ENCODE assay signal across 1 cellular context in the genomic region with DNA sequence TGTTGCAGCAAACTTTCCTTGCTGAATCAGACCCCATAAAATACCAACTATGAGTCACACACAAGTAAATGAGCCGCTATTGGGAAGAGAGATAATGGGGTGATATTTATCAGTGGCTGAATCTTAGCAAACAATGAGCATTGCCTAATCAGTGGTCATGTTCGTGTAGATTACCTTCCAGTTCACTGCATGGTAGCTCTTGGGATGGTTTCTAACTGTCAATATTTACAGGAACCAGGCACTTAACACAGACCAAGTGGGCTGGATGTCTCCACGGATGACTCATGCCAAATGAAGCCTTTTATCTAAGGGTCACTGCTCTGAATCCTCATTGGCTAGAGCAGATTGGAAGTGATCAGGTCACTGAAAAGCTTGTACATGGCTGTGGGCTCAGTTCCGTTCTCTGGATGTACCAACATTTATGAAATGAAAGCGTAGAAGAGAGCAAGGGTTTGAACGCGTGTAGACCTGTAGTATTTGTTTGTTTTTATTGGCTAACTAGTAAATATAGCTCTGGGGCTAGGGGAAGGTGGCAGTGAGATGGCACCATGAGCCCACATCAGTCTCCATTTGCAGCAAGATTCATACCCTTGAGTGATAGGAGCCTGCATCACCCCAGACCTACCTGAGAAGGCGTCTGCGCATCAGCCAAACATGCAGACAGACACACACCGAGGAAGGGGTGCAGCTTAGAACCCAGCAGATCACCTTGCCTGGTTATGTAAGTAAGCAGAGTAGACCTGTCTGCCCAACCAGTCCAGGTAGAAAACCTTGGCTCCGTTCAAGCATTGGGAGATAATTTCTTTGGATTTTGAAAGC.
TF ChIP-seq lines count a peak whose summit lies in the region.

No MANE protein-coding gene starts in this region.

TF ChIP-seq in GM12878, 131 proteins besides CTCF, POLR2A, EP300 and RAD21 (continued from another document and continues in another):
- TF ChIP-seq, protein P1, sequence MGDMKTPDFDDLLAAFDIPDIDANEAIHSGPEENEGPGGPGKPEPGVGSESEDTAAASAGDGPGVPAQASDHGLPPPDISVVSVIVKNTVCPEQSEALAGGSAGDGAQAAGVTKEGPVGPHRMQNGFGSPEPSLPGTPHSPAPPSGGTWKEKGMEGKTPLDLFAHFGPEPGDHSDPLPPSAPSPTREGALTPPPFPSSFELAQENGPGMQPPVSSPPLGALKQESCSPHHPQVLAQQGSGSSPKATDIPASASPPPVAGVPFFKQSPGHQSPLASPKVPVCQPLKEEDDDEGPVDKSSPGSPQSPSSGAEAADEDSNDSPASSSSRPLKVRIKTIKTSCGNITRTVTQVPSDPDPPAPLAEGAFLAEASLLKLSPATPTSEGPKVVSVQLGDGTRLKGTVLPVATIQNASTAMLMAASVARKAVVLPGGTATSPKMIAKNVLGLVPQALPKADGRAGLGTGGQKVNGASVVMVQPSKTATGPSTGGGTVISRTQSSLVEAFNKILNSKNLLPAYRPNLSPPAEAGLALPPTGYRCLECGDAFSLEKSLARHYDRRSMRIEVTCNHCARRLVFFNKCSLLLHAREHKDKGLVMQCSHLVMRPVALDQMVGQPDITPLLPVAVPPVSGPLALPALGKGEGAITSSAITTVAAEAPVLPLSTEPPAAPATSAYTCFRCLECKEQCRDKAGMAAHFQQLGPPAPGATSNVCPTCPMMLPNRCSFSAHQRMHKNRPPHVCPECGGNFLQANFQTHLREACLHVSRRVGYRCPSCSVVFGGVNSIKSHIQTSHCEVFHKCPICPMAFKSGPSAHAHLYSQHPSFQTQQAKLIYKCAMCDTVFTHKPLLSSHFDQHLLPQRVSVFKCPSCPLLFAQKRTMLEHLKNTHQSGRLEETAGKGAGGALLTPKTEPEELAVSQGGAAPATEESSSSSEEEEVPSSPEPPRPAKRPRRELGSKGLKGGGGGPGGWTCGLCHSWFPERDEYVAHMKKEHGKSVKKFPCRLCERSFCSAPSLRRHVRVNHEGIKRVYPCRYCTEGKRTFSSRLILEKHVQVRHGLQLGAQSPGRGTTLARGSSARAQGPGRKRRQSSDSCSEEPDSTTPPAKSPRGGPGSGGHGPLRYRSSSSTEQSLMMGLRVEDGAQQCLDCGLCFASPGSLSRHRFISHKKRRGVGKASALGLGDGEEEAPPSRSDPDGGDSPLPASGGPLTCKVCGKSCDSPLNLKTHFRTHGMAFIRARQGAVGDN (IDR thresholded peaks at IDR 0.05): peak; percentile 91
- TF ChIP-seq EGR1 (IDR thresholded peaks at IDR 0.05; ENCODE audit: borderline replicate concordance in 1 of 2, low read depth in 2 of 2, low read length in 2 of 2): no peak
- peak; percentile 65; the same call in 1 of the 2 replicates for TF ChIP-seq NR2C1 (IDR thresholded peaks at IDR 0.05)
- TF ChIP-seq, protein P2, sequence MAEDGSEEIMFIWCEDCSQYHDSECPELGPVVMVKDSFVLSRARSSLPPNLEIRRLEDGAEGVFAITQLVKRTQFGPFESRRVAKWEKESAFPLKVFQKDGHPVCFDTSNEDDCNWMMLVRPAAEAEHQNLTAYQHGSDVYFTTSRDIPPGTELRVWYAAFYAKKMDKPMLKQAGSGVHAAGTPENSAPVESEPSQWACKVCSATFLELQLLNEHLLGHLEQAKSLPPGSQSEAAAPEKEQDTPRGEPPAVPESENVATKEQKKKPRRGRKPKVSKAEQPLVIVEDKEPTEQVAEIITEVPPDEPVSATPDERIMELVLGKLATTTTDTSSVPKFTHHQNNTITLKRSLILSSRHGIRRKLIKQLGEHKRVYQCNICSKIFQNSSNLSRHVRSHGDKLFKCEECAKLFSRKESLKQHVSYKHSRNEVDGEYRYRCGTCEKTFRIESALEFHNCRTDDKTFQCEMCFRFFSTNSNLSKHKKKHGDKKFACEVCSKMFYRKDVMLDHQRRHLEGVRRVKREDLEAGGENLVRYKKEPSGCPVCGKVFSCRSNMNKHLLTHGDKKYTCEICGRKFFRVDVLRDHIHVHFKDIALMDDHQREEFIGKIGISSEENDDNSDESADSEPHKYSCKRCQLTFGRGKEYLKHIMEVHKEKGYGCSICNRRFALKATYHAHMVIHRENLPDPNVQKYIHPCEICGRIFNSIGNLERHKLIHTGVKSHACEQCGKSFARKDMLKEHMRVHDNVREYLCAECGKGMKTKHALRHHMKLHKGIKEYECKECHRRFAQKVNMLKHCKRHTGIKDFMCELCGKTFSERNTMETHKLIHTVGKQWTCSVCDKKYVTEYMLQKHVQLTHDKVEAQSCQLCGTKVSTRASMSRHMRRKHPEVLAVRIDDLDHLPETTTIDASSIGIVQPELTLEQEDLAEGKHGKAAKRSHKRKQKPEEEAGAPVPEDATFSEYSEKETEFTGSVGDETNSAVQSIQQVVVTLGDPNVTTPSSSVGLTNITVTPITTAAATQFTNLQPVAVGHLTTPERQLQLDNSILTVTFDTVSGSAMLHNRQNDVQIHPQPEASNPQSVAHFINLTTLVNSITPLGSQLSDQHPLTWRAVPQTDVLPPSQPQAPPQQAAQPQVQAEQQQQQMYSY (CRISPR knock-in tag; IDR thresholded peaks at IDR 0.05): peak; percentile 1; the same call in 1 of the 2 replicates
- TF ChIP-seq, protein P3, sequence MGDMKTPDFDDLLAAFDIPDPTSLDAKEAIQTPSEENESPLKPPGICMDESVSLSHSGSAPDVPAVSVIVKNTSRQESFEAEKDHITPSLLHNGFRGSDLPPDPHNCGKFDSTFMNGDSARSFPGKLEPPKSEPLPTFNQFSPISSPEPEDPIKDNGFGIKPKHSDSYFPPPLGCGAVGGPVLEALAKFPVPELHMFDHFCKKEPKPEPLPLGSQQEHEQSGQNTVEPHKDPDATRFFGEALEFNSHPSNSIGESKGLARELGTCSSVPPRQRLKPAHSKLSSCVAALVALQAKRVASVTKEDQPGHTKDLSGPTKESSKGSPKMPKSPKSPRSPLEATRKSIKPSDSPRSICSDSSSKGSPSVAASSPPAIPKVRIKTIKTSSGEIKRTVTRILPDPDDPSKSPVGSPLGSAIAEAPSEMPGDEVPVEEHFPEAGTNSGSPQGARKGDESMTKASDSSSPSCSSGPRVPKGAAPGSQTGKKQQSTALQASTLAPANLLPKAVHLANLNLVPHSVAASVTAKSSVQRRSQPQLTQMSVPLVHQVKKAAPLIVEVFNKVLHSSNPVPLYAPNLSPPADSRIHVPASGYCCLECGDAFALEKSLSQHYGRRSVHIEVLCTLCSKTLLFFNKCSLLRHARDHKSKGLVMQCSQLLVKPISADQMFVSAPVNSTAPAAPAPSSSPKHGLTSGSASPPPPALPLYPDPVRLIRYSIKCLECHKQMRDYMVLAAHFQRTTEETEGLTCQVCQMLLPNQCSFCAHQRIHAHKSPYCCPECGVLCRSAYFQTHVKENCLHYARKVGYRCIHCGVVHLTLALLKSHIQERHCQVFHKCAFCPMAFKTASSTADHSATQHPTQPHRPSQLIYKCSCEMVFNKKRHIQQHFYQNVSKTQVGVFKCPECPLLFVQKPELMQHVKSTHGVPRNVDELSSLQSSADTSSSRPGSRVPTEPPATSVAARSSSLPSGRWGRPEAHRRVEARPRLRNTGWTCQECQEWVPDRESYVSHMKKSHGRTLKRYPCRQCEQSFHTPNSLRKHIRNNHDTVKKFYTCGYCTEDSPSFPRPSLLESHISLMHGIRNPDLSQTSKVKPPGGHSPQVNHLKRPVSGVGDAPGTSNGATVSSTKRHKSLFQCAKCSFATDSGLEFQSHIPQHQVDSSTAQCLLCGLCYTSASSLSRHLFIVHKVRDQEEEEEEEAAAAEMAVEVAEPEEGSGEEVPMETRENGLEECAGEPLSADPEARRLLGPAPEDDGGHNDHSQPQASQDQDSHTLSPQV (IDR thresholded peaks at IDR 0.05): 0 out of 2 replicates have a peak, but pooled peaks have one; percentile 44
- no peak for TF ChIP-seq RAD51 (IDR thresholded peaks at IDR 0.05)
- no peak for TF ChIP-seq HDGF (IDR thresholded peaks at IDR 0.05)
- TF ChIP-seq, protein P4, sequence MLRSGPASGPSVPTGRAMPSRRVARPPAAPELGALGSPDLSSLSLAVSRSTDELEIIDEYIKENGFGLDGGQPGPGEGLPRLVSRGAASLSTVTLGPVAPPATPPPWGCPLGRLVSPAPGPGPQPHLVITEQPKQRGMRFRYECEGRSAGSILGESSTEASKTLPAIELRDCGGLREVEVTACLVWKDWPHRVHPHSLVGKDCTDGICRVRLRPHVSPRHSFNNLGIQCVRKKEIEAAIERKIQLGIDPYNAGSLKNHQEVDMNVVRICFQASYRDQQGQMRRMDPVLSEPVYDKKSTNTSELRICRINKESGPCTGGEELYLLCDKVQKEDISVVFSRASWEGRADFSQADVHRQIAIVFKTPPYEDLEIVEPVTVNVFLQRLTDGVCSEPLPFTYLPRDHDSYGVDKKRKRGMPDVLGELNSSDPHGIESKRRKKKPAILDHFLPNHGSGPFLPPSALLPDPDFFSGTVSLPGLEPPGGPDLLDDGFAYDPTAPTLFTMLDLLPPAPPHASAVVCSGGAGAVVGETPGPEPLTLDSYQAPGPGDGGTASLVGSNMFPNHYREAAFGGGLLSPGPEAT (IDR thresholded peaks at IDR 0.05; ENCODE audit: low read depth): peak; percentile 25; the same call in 1 of the 2 replicates
- TF ChIP-seq WRNIP1 (IDR thresholded peaks at IDR 0.05; ENCODE audit: borderline replicate concordance, low read depth, low read length): no peak
- TF ChIP-seq, protein P5, sequence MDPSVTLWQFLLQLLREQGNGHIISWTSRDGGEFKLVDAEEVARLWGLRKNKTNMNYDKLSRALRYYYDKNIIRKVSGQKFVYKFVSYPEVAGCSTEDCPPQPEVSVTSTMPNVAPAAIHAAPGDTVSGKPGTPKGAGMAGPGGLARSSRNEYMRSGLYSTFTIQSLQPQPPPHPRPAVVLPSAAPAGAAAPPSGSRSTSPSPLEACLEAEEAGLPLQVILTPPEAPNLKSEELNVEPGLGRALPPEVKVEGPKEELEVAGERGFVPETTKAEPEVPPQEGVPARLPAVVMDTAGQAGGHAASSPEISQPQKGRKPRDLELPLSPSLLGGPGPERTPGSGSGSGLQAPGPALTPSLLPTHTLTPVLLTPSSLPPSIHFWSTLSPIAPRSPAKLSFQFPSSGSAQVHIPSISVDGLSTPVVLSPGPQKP (IDR thresholded peaks at IDR 0.05; ENCODE audit: low read depth, low read length): no peak
- TF ChIP-seq, protein P6, sequence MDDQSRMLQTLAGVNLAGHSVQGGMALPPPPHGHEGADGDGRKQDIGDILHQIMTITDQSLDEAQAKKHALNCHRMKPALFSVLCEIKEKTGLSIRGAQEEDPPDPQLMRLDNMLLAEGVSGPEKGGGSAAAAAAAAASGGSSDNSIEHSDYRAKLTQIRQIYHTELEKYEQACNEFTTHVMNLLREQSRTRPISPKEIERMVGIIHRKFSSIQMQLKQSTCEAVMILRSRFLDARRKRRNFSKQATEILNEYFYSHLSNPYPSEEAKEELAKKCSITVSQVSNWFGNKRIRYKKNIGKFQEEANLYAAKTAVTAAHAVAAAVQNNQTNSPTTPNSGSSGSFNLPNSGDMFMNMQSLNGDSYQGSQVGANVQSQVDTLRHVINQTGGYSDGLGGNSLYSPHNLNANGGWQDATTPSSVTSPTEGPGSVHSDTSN (IDR thresholded peaks at IDR 0.05; ENCODE audit: insufficient replicate concordance, low read depth, low read length): no peak
- peak; percentile 45; the same call in 1 of the 2 replicates for TF ChIP-seq SPI1 (IDR thresholded peaks at IDR 0.05; ENCODE audit: borderline replicate concordance, insufficient read depth, low read depth, low read length)
- TF ChIP-seq MXI1 (IDR thresholded peaks at IDR 0.05; ENCODE audit: low read depth, low read length): 0 out of 2 replicates have a peak, but pooled peaks have one; percentile 9
- TF ChIP-seq, protein P7, sequence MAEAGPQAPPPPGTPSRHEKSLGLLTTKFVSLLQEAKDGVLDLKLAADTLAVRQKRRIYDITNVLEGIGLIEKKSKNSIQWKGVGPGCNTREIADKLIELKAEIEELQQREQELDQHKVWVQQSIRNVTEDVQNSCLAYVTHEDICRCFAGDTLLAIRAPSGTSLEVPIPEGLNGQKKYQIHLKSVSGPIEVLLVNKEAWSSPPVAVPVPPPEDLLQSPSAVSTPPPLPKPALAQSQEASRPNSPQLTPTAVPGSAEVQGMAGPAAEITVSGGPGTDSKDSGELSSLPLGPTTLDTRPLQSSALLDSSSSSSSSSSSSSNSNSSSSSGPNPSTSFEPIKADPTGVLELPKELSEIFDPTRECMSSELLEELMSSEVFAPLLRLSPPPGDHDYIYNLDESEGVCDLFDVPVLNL (IDR thresholded peaks at IDR 0.05; ENCODE audit: low read depth, low read length): no peak
- TF ChIP-seq SMARCA5 (IDR thresholded peaks at IDR 0.05): 0 out of 2 replicates have a peak, but pooled peaks have one; percentile 41
- peak; percentile 15 for TF ChIP-seq MEF2B (IDR thresholded peaks at IDR 0.05; ENCODE audit: partially characterized antibody, poor library complexity, severe bottlenecking)
- TF ChIP-seq NFYA (IDR thresholded peaks at IDR 0.05; ENCODE audit: borderline replicate concordance, low read depth, low read length): no peak
- TF ChIP-seq SMAD5 (IDR thresholded peaks at IDR 0.05; ENCODE audit: low read depth): no peak
- TF ChIP-seq, protein P8, sequence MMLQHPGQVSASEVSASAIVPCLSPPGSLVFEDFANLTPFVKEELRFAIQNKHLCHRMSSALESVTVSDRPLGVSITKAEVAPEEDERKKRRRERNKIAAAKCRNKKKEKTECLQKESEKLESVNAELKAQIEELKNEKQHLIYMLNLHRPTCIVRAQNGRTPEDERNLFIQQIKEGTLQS (IDR thresholded peaks at IDR 0.05; ENCODE audit: borderline replicate concordance, extremely low read depth, low read depth, low read length): no peak
- 0 out of 2 replicates have a peak, but pooled peaks have one; percentile 48 for TF ChIP-seq TCF12 (IDR thresholded peaks at IDR 0.05; ENCODE audit: low read depth, low read length)
- TF ChIP-seq PAX5 (IDR thresholded peaks at IDR 0.05; ENCODE audit: borderline replicate concordance, low read depth, low read length): peak; percentile 64; the same call in 1 of the 2 replicates
- TF ChIP-seq NBN (IDR thresholded peaks at IDR 0.05): 0 out of 2 replicates have a peak, but pooled peaks have one; percentile 31
- peak; percentile 94 for TF ChIP-seq NR2F1 (conservative IDR thresholded peaks at IDR 0.05)
- no peak for TF ChIP-seq ASH2L (IDR thresholded peaks at IDR 0.05; ENCODE audit: borderline replicate concordance, low read depth)
- TF ChIP-seq, protein P9, sequence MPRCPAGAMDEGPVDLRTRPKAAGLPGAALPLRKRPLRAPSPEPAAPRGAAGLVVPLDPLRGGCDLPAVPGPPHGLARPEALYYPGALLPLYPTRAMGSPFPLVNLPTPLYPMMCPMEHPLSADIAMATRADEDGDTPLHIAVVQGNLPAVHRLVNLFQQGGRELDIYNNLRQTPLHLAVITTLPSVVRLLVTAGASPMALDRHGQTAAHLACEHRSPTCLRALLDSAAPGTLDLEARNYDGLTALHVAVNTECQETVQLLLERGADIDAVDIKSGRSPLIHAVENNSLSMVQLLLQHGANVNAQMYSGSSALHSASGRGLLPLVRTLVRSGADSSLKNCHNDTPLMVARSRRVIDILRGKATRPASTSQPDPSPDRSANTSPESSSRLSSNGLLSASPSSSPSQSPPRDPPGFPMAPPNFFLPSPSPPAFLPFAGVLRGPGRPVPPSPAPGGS (IDR thresholded peaks at IDR 0.05; ENCODE audit: borderline replicate concordance, insufficient read depth, low read depth, low read length, poor library complexity, severe bottlenecking): peak; percentile 68
- TF ChIP-seq CREM (IDR thresholded peaks at IDR 0.05; ENCODE audit: low read depth): 0 out of 2 replicates have a peak, but pooled peaks have one; percentile 8
- peak; percentile 68; the same call in 1 of the 2 replicates for TF ChIP-seq IKZF1 (conservative IDR thresholded peaks at IDR 0.05)
